9 cellular contexts compared by ENCODE assay signal in genomic region chr5:107812570-107813141, GRCh38.
DNase-seq lines count a peak whose midpoint lies in the region; ATAC-seq and TF ChIP-seq lines count a peak whose summit lies in the region.
"Had no signal": no experiment of that assay in that cellular context is flagged by ENCODE, and none has a peak within 500 bp of the region (broad histone marks: within the 10 kb centered on the region; RNA-seq: fewer than 3 reads in every experiment).

No MANE protein-coding gene starts in this region.

- H3K27me3 ChIP-seq in trophoblast cell (ENCODE audit: insufficient read depth, low read length) (no peaks in the 10 kb centered on the region), esophagus squamous epithelium (no peaks in the 10 kb centered on the region)

- no peak overlapping the region for H2AFZ ChIP-seq in trophoblast cell (ENCODE audit: insufficient read depth, low read length, poor library complexity)

- ATAC-seq in HG03045 (IDR thresholded peaks at IDR 0.05; ENCODE audit: unreplicated experiment) (peak; percentile 86), SK-N-SH treated with all-trans-retinoic acid at 6 μM for 48 hours (peak; percentile 94)
- no peak for ATAC-seq in activated CD4-positive, CD25-positive, alpha-beta regulatory T cell treated with anti-CD3 and anti-CD28 coated beads, Interleukin-2, amount 50 U/mL, for 24 hours
- no peak for ATAC-seq in stimulated activated naive CD8-positive, alpha-beta T cell treated with anti-CD3 and anti-CD28 coated beads, Interleukin-15, Interleukin-2, amounts not matched to agents 100 U/mL and 50 U/mL, for 24 hours

- no peak overlapping the region for H3K4me2 ChIP-seq in trophoblast cell (ENCODE audit: low read length)

- no peak overlapping the region for H3K18ac ChIP-seq in trophoblast cell (ENCODE audit: low read length)

- H4K8ac ChIP-seq in trophoblast cell (ENCODE audit: low read depth, low read length), result no peak overlapping the region

- no peak for TF ChIP-seq POLR2A in esophagus squamous epithelium (IDR thresholded peaks at IDR 0.05)

- no peak overlapping the region for H2BK12ac ChIP-seq in trophoblast cell (ENCODE audit: low read length)

- no peak overlapping the region for H4K12ac ChIP-seq in trophoblast cell (ENCODE audit: low read depth, low read length)

- no peaks in the 10 kb centered on the region for H3K79me1 ChIP-seq in trophoblast cell (ENCODE audit: low read length)

- intact Hi-C loops in esophagus squamous epithelium (cut with DNase I), result no loop called here

- H3K4me3 ChIP-seq in trophoblast cell (ENCODE audit: low read depth, low read length), result no peak overlapping the region
- no peak overlapping the region for H3K4me3 ChIP-seq in esophagus squamous epithelium

- DNase-seq in GM19240 (ENCODE audit: insufficient read length, low spot score) (peak; percentile 6), trophoblast cell (peak; percentile 17 to 56), esophagus squamous epithelium (lab: John Stamatoyannopoulos, UW) (no peak), NCI-H2196 treated with DMSO at 0.1 percent for 48 hours (lab: John Stamatoyannopoulos, UW; ENCODE audit: unreplicated experiment) (no peak)
- no peak for DNase-seq in stimulated activated naive CD8-positive, alpha-beta T cell treated with anti-CD3 and anti-CD28 coated beads, Interleukin-15, Interleukin-2, amounts not matched to agents 100 U/mL and 50 U/mL, for 24 hours
- DNase-seq: erythroblast had no signal

- no peak overlapping the region for H3K14ac ChIP-seq in trophoblast cell (ENCODE audit: low read length)

- H3K79me2 ChIP-seq in trophoblast cell (ENCODE audit: control insufficient read depth, insufficient read depth, low read length, poor library complexity), result no peaks in the 10 kb centered on the region

- WGBS in trophoblast cell (ENCODE audit: extremely low coverage, insufficient coverage, insufficient read length), result no CpG with 5 or more reads among the region's 8 CpGs
- WGBS in esophagus squamous epithelium, 2 donors, result 67 to 81% methylated on average over 7 to 8 of the region's 8 CpGs

- H2BK5ac ChIP-seq in trophoblast cell (ENCODE audit: low read depth, low read length, poor library complexity), result no peak overlapping the region

- H2AK5ac ChIP-seq in trophoblast cell (ENCODE audit: low read length), result no peak overlapping the region

- H3K36me3 ChIP-seq in trophoblast cell (ENCODE audit: control insufficient read depth in 1 of 2, insufficient read depth in 2 of 2, low read length in 2 of 2), result no peaks in the 10 kb centered on the region
- H3K36me3 ChIP-seq in esophagus squamous epithelium, result no peaks in the 10 kb centered on the region

- H3K27ac ChIP-seq in trophoblast cell (ENCODE audit: low read depth, low read length) (no peak overlapping the region), esophagus squamous epithelium (no peak overlapping the region)

- H3K9me3 ChIP-seq in trophoblast cell (ENCODE audit: insufficient read depth, low read depth, low read length) (no peaks in the 10 kb centered on the region), esophagus squamous epithelium (no peaks in the 10 kb centered on the region)

- H3K4ac ChIP-seq in trophoblast cell (ENCODE audit: low read depth, low read length), result no peak overlapping the region

- no peak overlapping the region for H2BK120ac ChIP-seq in trophoblast cell (ENCODE audit: insufficient read depth, low read length, poor library complexity)

- no peak overlapping the region for H3K9ac ChIP-seq in trophoblast cell (ENCODE audit: low read length)

- no peak overlapping the region for H4K91ac ChIP-seq in trophoblast cell (ENCODE audit: low read depth, low read length)

- TF ChIP-seq CTCF in esophagus squamous epithelium (IDR thresholded peaks at IDR 0.05), result no peak

- H3K4me1 ChIP-seq in trophoblast cell (ENCODE audit: control insufficient read depth in 1 of 2, insufficient read depth in 2 of 2, low read length in 2 of 2), result peaks cover 5 to 7% of the 10 kb centered on the region in 2 experiments
- no peaks in the 10 kb centered on the region for H3K4me1 ChIP-seq in esophagus squamous epithelium

- no peak overlapping the region for H3K23ac ChIP-seq in trophoblast cell (ENCODE audit: low read length)

TF ChIP-seq in SK-N-SH treated with all-trans-retinoic acid at 6 μM for 48 hours, 23 proteins besides CTCF, POLR2A, EP300 and RAD21:
- no peak for TF ChIP-seq TOX (CRISPR knock-in tag; IDR thresholded peaks at IDR 0.05; ENCODE audit: borderline replicate concordance)
- TF ChIP-seq ZNF8 (CRISPR knock-in tag; IDR thresholded peaks at IDR 0.05), result no peak
- TF ChIP-seq ZFP30 (CRISPR knock-in tag; IDR thresholded peaks at IDR 0.05), result no peak
- TF ChIP-seq POU6F1 (CRISPR knock-in tag; IDR thresholded peaks at IDR 0.05; ENCODE audit: borderline replicate concordance, low read depth), result no peak
- no peak for TF ChIP-seq PATZ1 (CRISPR knock-in tag; IDR thresholded peaks at IDR 0.05; ENCODE audit: borderline replicate concordance)

Comparison
In these comparisons a context has a peak if more than half of its experiments do, and no peak if none do; other contexts are left out.
1. DNase-seq: peak in GM19240 (single experiment) and trophoblast cell (2 of 2); none in esophagus squamous epithelium (single experiment), stimulated activated naive CD8-positive, alpha-beta T cell treated with anti-CD3 and anti-CD28 coated beads, Interleukin-15, Interleukin-2, amounts not matched to agents 100 U/mL and 50 U/mL, for 24 hours (single experiment) and NCI-H2196 treated with DMSO at 0.1 percent for 48 hours (single experiment).
2. ATAC-seq: peak in HG03045 (single experiment) and SK-N-SH treated with all-trans-retinoic acid at 6 μM for 48 hours (single experiment); none in activated CD4-positive, CD25-positive, alpha-beta regulatory T cell treated with anti-CD3 and anti-CD28 coated beads, Interleukin-2, amount 50 U/mL, for 24 hours (0 of 2) and stimulated activated naive CD8-positive, alpha-beta T cell treated with anti-CD3 and anti-CD28 coated beads, Interleukin-15, Interleukin-2, amounts not matched to agents 100 U/mL and 50 U/mL, for 24 hours (single experiment).